18 cellular contexts compared by ENCODE assay signal in genomic region chr15:33293619-33294309, GRCh38. TPM values are rescaled to one million over a fixed set of nuclear protein-coding genes. Genes with fewer than 3 reads are reported as not detected.
DNase-seq lines count a peak whose midpoint lies in the region; ATAC-seq, FAIRE-seq and TF ChIP-seq lines count a peak whose summit lies in the region.
"Had no signal": no experiment of that assay in that cellular context is flagged by ENCODE, and none has a peak within 500 bp of the region (broad histone marks: within the 10 kb centered on the region; RNA-seq: fewer than 3 reads in every experiment).

No MANE protein-coding gene starts in this region.

- DNase-seq in ACHN (peak; percentile 36), LNCaP clone FGC (ENCODE audit: low read depth) (peak; percentile 17), endothelial cell of umbilical vein (ENCODE audit: low read depth, low spot score) (peak; percentile 75), myocyte (ENCODE audit: low read depth) (peak; percentile 32), mesenteric fat pad (ENCODE audit: low spot score) (no peak), sigmoid colon (no peak), ureter (ENCODE audit: low spot score) (no peak)
- DNase-seq: activated CD8-positive, alpha-beta memory T cell treated with anti-CD3 and anti-CD28 coated beads, Interleukin-2, amount 50 U/mL, for 48 hours; activated naive CD8-positive, alpha-beta T cell treated with anti-CD3 and anti-CD28 coated beads, Interleukin-2, amount 50 U/mL, for 24 hours; dorsolateral prefrontal cortex; heart left ventricle; NCI-H1436; NCI-H526; occipital lobe; SJCRH30; stimulated activated CD4-positive, alpha-beta T cell treated with anti-CD3 and anti-CD28 coated beads, Interleukin-1b, Interleukin-23, amount 100 ng/mL, for 48 hours had no signal

- H3K4me2 ChIP-seq in endothelial cell of umbilical vein (ENCODE audit: insufficient read depth, low read length): peak overlapping the region; percentile 57

- no peaks in the 10 kb centered on the region for H3K9me1 ChIP-seq in endothelial cell of umbilical vein (replicated peaks; ENCODE audit: control insufficient read depth, extremely low read depth, insufficient read depth, low read length)

- no peak overlapping the region for H3K9ac ChIP-seq in endothelial cell of umbilical vein (replicated peaks; ENCODE audit: extremely low read depth, insufficient read depth, low read length)

- intact Hi-C loops in endothelial cell of umbilical vein (cut with micrococcal nuclease) (loop anchor here (5.0 kb wide), 1 partner anchor 206 kb away; no protein-coding TSS in a partner anchor), sigmoid colon (cut with DNase I) (loop anchor here (5.0 kb wide), 1 partner anchor 409 kb away; no protein-coding TSS in a partner anchor)

- no peak for TF ChIP-seq CTCF in LNCaP clone FGC (IDR thresholded peaks at IDR 0.05; ENCODE audit: control insufficient read depth, extremely low read depth, insufficient read depth)
- TF ChIP-seq CTCF in endothelial cell of umbilical vein (IDR thresholded peaks at IDR 0.05; ENCODE audit: extremely low read depth in 1 of 2, insufficient read depth in 1 of 2, low read depth in 1 of 2, low read length in 2 of 2): no peak
- TF ChIP-seq CTCF in sigmoid colon (IDR thresholded peaks at IDR 0.05): no peak

- H3K4me1 ChIP-seq in endothelial cell of umbilical vein (ENCODE audit: control insufficient read depth, extremely low read depth, insufficient read depth, low read length) (peaks cover 3% of the 10 kb centered on the region), sigmoid colon (no peaks in the 10 kb centered on the region)

- POLR2A ChIA-PET in endothelial cell of umbilical vein (lab: Charles Lee): no interaction called here

- TF ChIP-seq POLR2A in endothelial cell of umbilical vein (IDR thresholded peaks at IDR 0.05; ENCODE audit: low read depth, low read length): no peak
- TF ChIP-seq POLR2A in sigmoid colon (IDR thresholded peaks at IDR 0.05): no peak

- BruUV-seq in endothelial cell of umbilical vein (replicated peaks; lab: Mats Ljungman, UMichigan): no TSS peak

- H3K27me3 ChIP-seq in endothelial cell of umbilical vein (ENCODE audit: control insufficient read depth in 2 of 2, insufficient read depth in 2 of 2, low read length in 2 of 2): peaks cover 10 to 19% of the 10 kb centered on the region in 2 experiments
- H3K27me3 ChIP-seq in sigmoid colon: no peaks in the 10 kb centered on the region
- H3K27me3 ChIP-seq: dorsolateral prefrontal cortex, SJCRH30 had no signal

- TF ChIP-seq EP300 in sigmoid colon (IDR thresholded peaks at IDR 0.05): no peak

- H3K4me3 ChIP-seq in LNCaP clone FGC (ENCODE audit: low read depth, low read length): peak overlapping the region; percentile 28
- no peak overlapping the region for H3K4me3 ChIP-seq in endothelial cell of umbilical vein (replicated peaks in 1 of 3; ENCODE audit: insufficient read depth in 1 of 3, low read depth in 1 of 3, low read length in 3 of 3)
- no peak overlapping the region for H3K4me3 ChIP-seq in sigmoid colon
- H3K4me3 ChIP-seq: lung, SJCRH30 had no signal

- H3K9me3 ChIP-seq in endothelial cell of umbilical vein (replicated peaks; ENCODE audit: control insufficient read depth, insufficient read depth, low read length) (no peaks in the 10 kb centered on the region), sigmoid colon (no peaks in the 10 kb centered on the region)
- H3K9me3 ChIP-seq: heart left ventricle, SJCRH30 had no signal

- in situ Hi-C loops in ACHN (cut with HindIII; ENCODE audit: low pct_ligation_motif_present, low pct_unique_long_range_greater_than_20kb, low sequenced_read_pairs): loop anchor here (25.0 kb wide), 1 partner anchor 419 kb away; no protein-coding TSS in a partner anchor

- peak overlapping the region; percentile 17 for H2AFZ ChIP-seq in endothelial cell of umbilical vein (ENCODE audit: low read depth, low read length)

- dilution Hi-C loops in endothelial cell of umbilical vein (cut with MboI; ENCODE audit: extremely low pct_ligation_motif_present, low sequenced_read_pairs): no loop called here

- WGBS in sigmoid colon, 2 donors: 30 to 63% methylated on average over 21 of the region's 21 CpGs

- H3K27ac ChIP-seq in endothelial cell of umbilical vein (ENCODE audit: insufficient read depth, low read depth, low read length) (no peak overlapping the region), sigmoid colon (no peak overlapping the region)
- H3K27ac ChIP-seq: SJCRH30 had no signal

- no peaks in the 10 kb centered on the region for H4K20me1 ChIP-seq in endothelial cell of umbilical vein (replicated peaks; ENCODE audit: control insufficient read depth, extremely low read depth, insufficient read depth, low read length)

- no peak for ATAC-seq in HG03439 (IDR thresholded peaks at IDR 0.05; ENCODE audit: unreplicated experiment)
- ATAC-seq: activated naive CD8-positive, alpha-beta T cell treated with anti-CD3 and anti-CD28 coated beads, Interleukin-2, amount 50 U/mL, for 24 hours had no signal

- no peaks in the 10 kb centered on the region for H3K79me2 ChIP-seq in endothelial cell of umbilical vein (ENCODE audit: control insufficient read depth, insufficient read depth, low read length)

- CTCF ChIA-PET in endothelial cell of umbilical vein (lab: Charles Lee): interaction anchor here (1.0 to 7.8 kb wide), 15 partner anchors 11 to 699 kb away, joined by 3 to 277 read pairs (median 7); partner anchors contain the start of gene RYR3

- H3K36me3 ChIP-seq in endothelial cell of umbilical vein (ENCODE audit: control insufficient read depth in 2 of 2, extremely low read depth in 1 of 2, insufficient read depth in 2 of 2, low read length in 2 of 2) (no peaks in the 10 kb centered on the region), sigmoid colon (no peaks in the 10 kb centered on the region)
- H3K36me3 ChIP-seq: heart left ventricle, SJCRH30 had no signal

- no peak for FAIRE-seq in endothelial cell of umbilical vein (lab: Jason Lieb, UNC)

TF ChIP-seq in endothelial cell of umbilical vein, 7 proteins besides CTCF, POLR2A, EP300 and RAD21:
- TF ChIP-seq FOS (IDR thresholded peaks at IDR 0.05; ENCODE audit: borderline replicate concordance, insufficient read depth, low read length) (no peak), JUN (IDR thresholded peaks at IDR 0.05; ENCODE audit: borderline replicate concordance, insufficient read depth, insufficient read length, low read depth) (no peak), EZH2 (IDR thresholded peaks at IDR 0.05; ENCODE audit: borderline replicate concordance, low read depth, low read length, severe bottlenecking) (peak; percentile 0), MYC (IDR thresholded peaks at IDR 0.05; ENCODE audit: low read depth, low read length) (no peak), MAX (IDR thresholded peaks at IDR 0.05; ENCODE audit: insufficient read depth, insufficient read length) (no peak), GATA2 (IDR thresholded peaks at IDR 0.05; ENCODE audit: insufficient read depth, insufficient read length, low read depth, low read length) (no peak), POLR2AphosphoS5 (IDR thresholded peaks at IDR 0.05; ENCODE audit: insufficient read depth, low read depth, low read length) (no peak)

RNA-seq across cellular contexts. Expression of gene RYR3, which starts 17.0 kb away (rescaled TPM):
- not detected in 2 replicates for total RNA-seq in endothelial cell of umbilical vein
- polyA plus RNA-seq in endothelial cell of umbilical vein: not detected in 2 replicates
- 0.04 TPM in 1 of 2 replicates, not detected in the other for polyA plus RNA-seq in endothelial cell of umbilical vein (2011; cell fraction: cytosol; rRNA removed)
- 0.01 TPM in 1 of 2 replicates, not detected in the other for polyA plus RNA-seq in endothelial cell of umbilical vein (2011; cell fraction: nucleus; rRNA removed)
- 0.37 and 0.63 TPM in 2 replicates for polyA plus RNA-seq in endothelial cell of umbilical vein (2012)
- polyA minus RNA-seq in endothelial cell of umbilical vein: 0.02 TPM in 1 of 2 replicates, not detected in the other
- polyA minus RNA-seq in endothelial cell of umbilical vein (2011; cell fraction: cytosol; rRNA and poly(A)+ RNA removed): not detected
- 0.10 TPM in 1 of 2 replicates, not detected in the other for polyA minus RNA-seq in endothelial cell of umbilical vein (2011; cell fraction: nucleus; rRNA and poly(A)+ RNA removed)
- total RNA-seq in myocyte: 0.05 and 0.11 TPM in 2 replicates
- 0.66 TPM for polyA plus RNA-seq in myocyte (2012)
- 0.48 TPM for total RNA-seq in mesenteric fat pad
- total RNA-seq in sigmoid colon: 10 to 100 TPM in 3 of 4 donors, 1 to 10 TPM in 1; 9.5 to 29.1 (median 15.8) TPM
- polyA plus RNA-seq in sigmoid colon: under 1 TPM in 2 of 3 donors, not detected in 1; 0.38 to 0.60 TPM
- total RNA-seq in ureter: 10.6 TPM

Comparison
In these comparisons a context has a peak if more than half of its experiments do, and no peak if none do; other contexts are left out.
1. DNase-seq: peak in ACHN (single experiment), LNCaP clone FGC (single experiment), endothelial cell of umbilical vein (single experiment) and myocyte (single experiment); none in mesenteric fat pad (single experiment), sigmoid colon (single experiment) and ureter (single experiment).